Comparison of ENCODE assay signal across 9 cellular contexts in the genomic region with DNA sequence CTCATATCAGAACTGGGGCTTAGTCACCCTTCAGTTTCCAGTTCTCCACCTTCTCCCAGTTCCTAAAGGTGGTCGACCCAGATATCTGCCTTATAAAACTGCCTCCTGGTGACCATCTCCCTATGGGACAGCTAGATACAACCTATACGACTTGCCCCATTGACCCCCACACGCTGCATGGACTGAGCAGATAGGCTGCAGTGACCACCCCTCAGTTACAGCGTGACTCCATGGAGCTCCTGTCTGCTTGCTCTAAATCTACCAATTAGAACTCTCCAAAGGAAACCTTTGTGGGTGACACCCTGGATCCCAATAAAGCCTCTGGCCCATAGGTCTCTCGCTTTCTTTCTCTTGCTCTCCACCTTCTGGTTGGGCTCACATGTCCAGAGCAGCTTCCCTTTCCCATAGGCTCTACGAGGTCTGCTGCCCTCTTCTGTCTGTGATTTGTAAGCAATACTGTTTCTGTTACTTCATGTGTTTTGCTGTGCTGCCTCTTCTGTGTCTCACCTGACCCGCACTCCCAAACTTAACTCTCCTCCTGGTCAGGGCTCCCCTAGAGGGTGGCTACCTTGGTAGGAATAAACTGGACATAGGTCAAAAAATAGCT.
DNase-seq lines count a peak whose midpoint lies in the region; ATAC-seq and TF ChIP-seq lines count a peak whose summit lies in the region.
"Had no signal": no experiment of that assay in that cellular context is flagged by ENCODE, and none has a peak within 500 bp of the region (broad histone marks: within the 10 kb centered on the region; RNA-seq: fewer than 3 reads in every experiment).

No MANE protein-coding gene starts in this region.

- H4K20me1 ChIP-seq in OCI-LY1 (ENCODE audit: insufficient read depth, low read length), result no peaks in the 10 kb centered on the region

- ATAC-seq in upper lobe of right lung, result peak; percentile 86
- ATAC-seq in GM18907 (IDR thresholded peaks at IDR 0.05; ENCODE audit: unreplicated experiment), result no peak

- peak; percentile 19 for DNase-seq in SKM-1 treated with dmso at 0.1 percent for 144 hours (lab: John Stamatoyannopoulos, UW; ENCODE audit: unreplicated experiment)
- no peak for DNase-seq in SKM-1 (lab: John Stamatoyannopoulos, UW; ENCODE audit: unreplicated experiment)
- DNase-seq in iPS DF 19.7 (ENCODE audit: low read depth, low spot score), result peak; percentile 35
- DNase-seq in upper lobe of right lung, result no peak
- no peak for DNase-seq in COLO668 (lab: John Stamatoyannopoulos, UW; ENCODE audit: unreplicated experiment)
- DNase-seq in NCI-H1694 (lab: John Stamatoyannopoulos, UW), result no peak
- DNase-seq: NCI-H1105 had no signal

- H3K4me1 ChIP-seq in OCI-LY1 (ENCODE audit: insufficient read depth, low read length, severe bottlenecking), result no peaks in the 10 kb centered on the region
- no peaks in the 10 kb centered on the region for H3K4me1 ChIP-seq in upper lobe of right lung

- H3K4me2 ChIP-seq in OCI-LY1 (ENCODE audit: low read length), result no peak overlapping the region

- H3K27me3 ChIP-seq in OCI-LY1 (ENCODE audit: insufficient read depth, low read length) (no peaks in the 10 kb centered on the region), upper lobe of right lung (no peaks in the 10 kb centered on the region)

- H3K9ac ChIP-seq in OCI-LY1 (ENCODE audit: low read length), result no peak overlapping the region

- H3K4me3 ChIP-seq in OCI-LY1 (ENCODE audit: low read depth, low read length, poor library complexity, severe bottlenecking), result no peak overlapping the region
- no peak overlapping the region for H3K4me3 ChIP-seq in upper lobe of right lung

- H3K36me3 ChIP-seq in OCI-LY1 (ENCODE audit: insufficient read depth, low read length), result no peaks in the 10 kb centered on the region
- no peaks in the 10 kb centered on the region for H3K36me3 ChIP-seq in upper lobe of right lung

- H3K79me2 ChIP-seq in OCI-LY1 (ENCODE audit: insufficient read depth, low read length), result no peaks in the 10 kb centered on the region

- H3F3A ChIP-seq in OCI-LY1 (ENCODE audit: insufficient read depth, low read length), result no peaks in the 10 kb centered on the region

- no peaks in the 10 kb centered on the region for H3K9me3 ChIP-seq in OCI-LY1 (ENCODE audit: low read length)
- H3K9me3 ChIP-seq in upper lobe of right lung, result no peaks in the 10 kb centered on the region

- no peak overlapping the region for H2AFZ ChIP-seq in OCI-LY1 (ENCODE audit: low read length)

- TF ChIP-seq CTCF in OCI-LY1 (IDR thresholded peaks at IDR 0.05; ENCODE audit: low read length) (peak; percentile 53), upper lobe of right lung (IDR thresholded peaks at IDR 0.05) (peak; percentile 36)

- no peaks in the 10 kb centered on the region for H3K9me2 ChIP-seq in OCI-LY1 (ENCODE audit: low read depth, low read length)

- H3K27ac ChIP-seq in OCI-LY1 (ENCODE audit: low read depth, low read length, poor library complexity, severe bottlenecking), result no peak overlapping the region
- no peak overlapping the region for H3K27ac ChIP-seq in upper lobe of right lung

- intact Hi-C loops in upper lobe of right lung (cut with DNase I), result no loop called here

Comparison
In these comparisons a context has a peak if more than half of its experiments do, and no peak if none do; other contexts are left out.
1. DNase-seq: peak in SKM-1 treated with dmso at 0.1 percent for 144 hours (single experiment) and iPS DF 19.7 (single experiment); none in SKM-1 (single experiment), upper lobe of right lung (single experiment), COLO668 (single experiment) and NCI-H1694 (single experiment).